In the genomic region with DNA sequence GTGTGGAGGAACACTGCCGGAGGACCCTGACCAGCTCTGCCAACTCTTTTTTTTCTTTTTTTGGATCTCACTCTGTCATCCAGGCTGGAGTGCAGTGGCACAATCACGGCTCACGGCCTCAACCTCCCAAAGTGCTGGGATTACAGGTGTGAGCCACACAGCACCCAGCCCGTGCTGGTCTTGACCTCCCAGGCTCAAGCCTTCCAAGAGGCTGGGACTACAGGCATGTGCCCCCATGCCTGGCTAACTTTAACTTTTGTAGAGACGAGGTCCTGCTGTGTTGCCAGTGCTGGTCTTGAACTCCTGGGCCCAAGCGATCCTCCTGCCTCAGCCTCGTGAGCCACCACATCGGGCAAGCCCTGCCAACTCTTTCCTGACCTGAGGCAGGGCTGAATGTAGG, we compare ENCODE assay signal across 14 cellular contexts. TPM values are rescaled to one million over a fixed set of nuclear protein-coding genes. Genes with fewer than 3 reads are reported as not detected.
DNase-seq lines count a peak whose midpoint lies in the region; ATAC-seq and TF ChIP-seq lines count a peak whose summit lies in the region.
"Had no signal": no experiment of that assay in that cellular context is flagged by ENCODE, and none has a peak within 500 bp of the region (broad histone marks: within the 10 kb centered on the region; RNA-seq: fewer than 3 reads in every experiment).

No MANE protein-coding gene starts in this region.

- POLR2A ChIA-PET in CD4-positive, alpha-beta T cell (lab: Charles Lee): no interaction called here
- POLR2A ChIA-PET in WTC11 (lab: Charles Lee): interaction anchor here (0.6 kb wide), 1 partner anchor 1279 kb away, joined by 8 read pairs; no protein-coding TSS in a partner anchor

- no peaks in the 10 kb centered on the region for H3K9me3 Mint-ChIP-seq in CD4-positive, alpha-beta T cell
- no peaks in the 10 kb centered on the region for H3K9me3 Mint-ChIP-seq in WTC11
- H3K9me3 Mint-ChIP-seq: H9 had no signal

- no peak for TF ChIP-seq CTCF in CD4-positive, alpha-beta T cell (IDR thresholded peaks at IDR 0.05)
- no peak for TF ChIP-seq CTCF in WTC11 (IDR thresholded peaks at IDR 0.05)

- DNase-seq in CD4-positive, alpha-beta T cell: no peak
- DNase-seq in WTC11 (ENCODE audit: low spot score) (no peak), ureter (ENCODE audit: low spot score) (no peak), amygdala (lab: John Stamatoyannopoulos, UW) (no peak)
- DNase-seq: activated naive CD4-positive, alpha-beta T cell; H9; Kasumi-1; NCI-H187; NCI-H526; RPMI8226 had no signal

- no peaks in the 10 kb centered on the region for H3K27me3 Mint-ChIP-seq in CD4-positive, alpha-beta T cell
- no peaks in the 10 kb centered on the region for H3K27me3 Mint-ChIP-seq in WTC11 (ENCODE audit: low read depth)

- H3K4me3 Mint-ChIP-seq in CD4-positive, alpha-beta T cell: peak overlapping the region; percentile 26
- no peak overlapping the region for H3K4me3 Mint-ChIP-seq in WTC11
- H3K4me3 Mint-ChIP-seq: H9 had no signal

- intact Hi-C loops in CD4-positive, alpha-beta T cell (cut with DNase I, micrococcal nuclease): no loop called here

- CTCF ChIA-PET in CD4-positive, alpha-beta T cell (lab: Charles Lee): no interaction called here
- CTCF ChIA-PET in WTC11 (lab: Charles Lee): interaction anchor here (1.0 to 1.2 kb wide), 2 partner anchors 9 to 354 kb away, joined by 3 read pairs; partner anchors contain the start of gene SYCP2L

- H3K27ac Mint-ChIP-seq in CD4-positive, alpha-beta T cell: no peak overlapping the region
- H3K27ac Mint-ChIP-seq in WTC11: peak overlapping the region; percentile 58; the same call in 1 of the 2 replicates

- no peaks in the 10 kb centered on the region for H3K27me3 ChIP-seq in CD4-positive, alpha-beta T cell (ENCODE audit: control insufficient read depth, insufficient read depth, low read length)
- H3K27me3 ChIP-seq in mononuclear cell (ENCODE audit: insufficient read depth, low read length): no peaks in the 10 kb centered on the region
- H3K27me3 ChIP-seq: cardiac muscle cell had no signal

- peaks cover 91% of the 10 kb centered on the region for H3K4me1 ChIP-seq in mononuclear cell (ENCODE audit: insufficient read depth, low read length)

- H3K36me3 Mint-ChIP-seq in CD4-positive, alpha-beta T cell (ENCODE audit: low read depth): peaks cover 21% of the 10 kb centered on the region
- peaks cover 3% of the 10 kb centered on the region; the same call in 1 of the 2 replicates for H3K36me3 Mint-ChIP-seq in WTC11

- ATAC-seq in CD4-positive, alpha-beta T cell (ENCODE audit: poor library complexity): no peak
- ATAC-seq in WTC11: no peak
- no peak for ATAC-seq in GM18868 (IDR thresholded peaks at IDR 0.05; ENCODE audit: unreplicated experiment)

- H3K27ac ChIP-seq in CD4-positive, alpha-beta T cell (ENCODE audit: low read depth, low read length): no peak overlapping the region
- H3K27ac ChIP-seq: cardiac muscle cell had no signal

- no peaks in the 10 kb centered on the region for H3K9me3 ChIP-seq in CD4-positive, alpha-beta T cell (ENCODE audit: control insufficient read depth, low read length)
- no peaks in the 10 kb centered on the region for H3K9me3 ChIP-seq in mononuclear cell (ENCODE audit: low read depth, low read length)

- peaks cover 52% of the 10 kb centered on the region for H3K4me1 Mint-ChIP-seq in CD4-positive, alpha-beta T cell (ENCODE audit: low read depth)
- peaks cover 37% of the 10 kb centered on the region for H3K4me1 Mint-ChIP-seq in WTC11

- H3K4me3 ChIP-seq in GM08714 (ENCODE audit: low read length): peak overlapping the region; percentile 59; the same call in 1 of the 2 replicates
- H3K4me3 ChIP-seq in mononuclear cell (ENCODE audit: low read length): peak overlapping the region; percentile 18
- H3K4me3 ChIP-seq: cardiac muscle cell had no signal

TF ChIP-seq in WTC11, 78 proteins besides CTCF, POLR2A, EP300 and RAD21 (continues in another document):
- TF ChIP-seq ARID4B (CRISPR knock-in tag; IDR thresholded peaks at IDR 0.05; ENCODE audit: borderline replicate concordance): no peak
- no peak for TF ChIP-seq ATF1 (CRISPR knock-in tag; IDR thresholded peaks at IDR 0.05)
- TF ChIP-seq, protein P1, sequence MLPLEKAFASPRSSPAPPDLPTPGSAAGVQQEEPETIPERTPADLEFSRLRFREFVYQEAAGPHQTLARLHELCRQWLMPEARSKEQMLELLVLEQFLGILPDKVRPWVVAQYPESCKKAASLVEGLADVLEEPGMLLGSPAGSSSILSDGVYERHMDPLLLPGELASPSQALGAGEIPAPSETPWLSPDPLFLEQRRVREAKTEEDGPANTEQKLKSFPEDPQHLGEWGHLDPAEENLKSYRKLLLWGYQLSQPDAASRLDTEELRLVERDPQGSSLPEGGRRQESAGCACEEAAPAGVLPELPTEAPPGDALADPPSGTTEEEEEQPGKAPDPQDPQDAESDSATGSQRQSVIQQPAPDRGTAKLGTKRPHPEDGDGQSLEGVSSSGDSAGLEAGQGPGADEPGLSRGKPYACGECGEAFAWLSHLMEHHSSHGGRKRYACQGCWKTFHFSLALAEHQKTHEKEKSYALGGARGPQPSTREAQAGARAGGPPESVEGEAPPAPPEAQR (CRISPR knock-in tag; IDR thresholded peaks at IDR 0.05): no peak
- no peak for TF ChIP-seq ZNF219 (CRISPR knock-in tag; IDR thresholded peaks at IDR 0.05; ENCODE audit: borderline replicate concordance)
- no peak for TF ChIP-seq ZNF416 (CRISPR knock-in tag; IDR thresholded peaks at IDR 0.05)
- no peak for TF ChIP-seq E2F4 (CRISPR knock-in tag; IDR thresholded peaks at IDR 0.05; ENCODE audit: borderline replicate concordance, low read depth)
- no peak for TF ChIP-seq IRF1 (CRISPR knock-in tag; IDR thresholded peaks at IDR 0.05)
- TF ChIP-seq FOXK1 (CRISPR knock-in tag; IDR thresholded peaks at IDR 0.05): no peak
- TF ChIP-seq, protein P2, sequence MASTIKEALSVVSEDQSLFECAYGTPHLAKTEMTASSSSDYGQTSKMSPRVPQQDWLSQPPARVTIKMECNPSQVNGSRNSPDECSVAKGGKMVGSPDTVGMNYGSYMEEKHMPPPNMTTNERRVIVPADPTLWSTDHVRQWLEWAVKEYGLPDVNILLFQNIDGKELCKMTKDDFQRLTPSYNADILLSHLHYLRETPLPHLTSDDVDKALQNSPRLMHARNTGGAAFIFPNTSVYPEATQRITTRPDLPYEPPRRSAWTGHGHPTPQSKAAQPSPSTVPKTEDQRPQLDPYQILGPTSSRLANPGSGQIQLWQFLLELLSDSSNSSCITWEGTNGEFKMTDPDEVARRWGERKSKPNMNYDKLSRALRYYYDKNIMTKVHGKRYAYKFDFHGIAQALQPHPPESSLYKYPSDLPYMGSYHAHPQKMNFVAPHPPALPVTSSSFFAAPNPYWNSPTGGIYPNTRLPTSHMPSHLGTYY (CRISPR knock-in tag; IDR thresholded peaks at IDR 0.05): no peak

RNA-seq across cellular contexts. Expression of gene GCNT2, which starts 11.2 kb away (rescaled TPM):
- 1 to 10 TPM; 1.5 to 1.8 TPM for total RNA-seq in CD4-positive, alpha-beta T cell
- total RNA-seq in WTC11 (2021) (51.2 to 66.7 TPM (median 62.7 TPM) in 3 replicates), mononuclear cell (6.8 TPM), ureter (3.1 TPM)
